1 cellular context compared by ENCODE assay signal in the genomic region with DNA sequence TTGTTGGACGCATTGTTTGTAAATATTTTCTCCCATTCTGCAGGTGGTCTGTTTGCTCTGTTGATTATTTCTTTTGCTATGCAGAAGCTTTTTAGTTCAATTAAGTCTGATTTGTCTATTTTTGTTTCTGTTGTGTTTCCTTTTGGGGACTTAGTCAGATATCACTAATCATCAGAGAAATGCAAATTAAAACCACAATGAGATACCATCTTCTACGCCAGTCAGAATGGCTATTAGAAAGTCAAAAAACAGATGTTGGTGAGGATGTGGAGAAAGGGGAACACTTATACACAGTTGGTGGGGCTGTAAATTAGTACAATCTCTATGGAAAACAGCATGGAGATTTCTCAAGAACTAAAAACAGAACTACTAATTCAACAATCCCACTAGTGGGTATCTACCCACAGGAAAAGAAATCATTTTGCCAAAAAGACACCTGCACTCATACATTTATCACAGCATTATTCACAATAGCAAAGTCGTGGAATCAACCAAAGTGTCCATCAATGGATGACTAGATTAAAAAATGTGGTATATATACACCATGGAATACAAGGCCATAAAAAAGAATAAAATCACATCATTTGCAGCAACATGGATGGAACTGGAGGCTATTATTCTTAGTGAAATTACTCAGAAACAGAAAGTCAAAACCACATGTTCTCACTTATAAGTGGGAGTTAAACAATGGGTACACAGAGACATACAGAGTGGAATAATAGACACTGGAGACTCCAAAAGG.
TF ChIP-seq lines count a peak whose summit lies in the region.

No MANE protein-coding gene starts in this region.

TF ChIP-seq in GM12878, 131 proteins besides CTCF, POLR2A, EP300 and RAD21 (continued from another document and continues in another):
- TF ChIP-seq RUNX3 (IDR thresholded peaks at IDR 0.05; ENCODE audit: low read length) (peak; percentile 88), CBX3 (IDR thresholded peaks at IDR 0.05; ENCODE audit: borderline replicate concordance, low read depth) (no peak), CHD1 (IDR thresholded peaks at IDR 0.05; ENCODE audit: low read depth, low read length) (no peak), ZNF207 (IDR thresholded peaks at IDR 0.05; ENCODE audit: borderline replicate concordance) (0 out of 2 replicates have a peak, but pooled peaks have one; percentile 34), ZBED1 (IDR thresholded peaks at IDR 0.05; ENCODE audit: borderline replicate concordance) (no peak), NR2C2 (IDR thresholded peaks at IDR 0.05; ENCODE audit: borderline replicate concordance, control insufficient read depth, insufficient read length, low read depth) (no peak), ETV6 (conservative IDR thresholded peaks at IDR 0.05 in 1 of 2, IDR thresholded peaks at IDR 0.05 in 1 of 2; ENCODE audit: borderline replicate concordance in 1 of 2, low read depth in 1 of 2) (no peak), SPI1 (IDR thresholded peaks at IDR 0.05; ENCODE audit: borderline replicate concordance, insufficient read depth, low read depth, low read length) (peak; percentile 63), JUNB (IDR thresholded peaks at IDR 0.05) (peak; percentile 59; the same call in 1 of the 2 replicates), FOXK2 (IDR thresholded peaks at IDR 0.05) (no peak), ZNF384 (IDR thresholded peaks at IDR 0.05; ENCODE audit: borderline replicate concordance, low read depth, low read length) (no peak), ATF7 (IDR thresholded peaks at IDR 0.05; ENCODE audit: low read depth) (peak; percentile 64), SMAD5 (IDR thresholded peaks at IDR 0.05; ENCODE audit: low read depth) (no peak), HDGF (IDR thresholded peaks at IDR 0.05) (no peak), RB1 (IDR thresholded peaks at IDR 0.05; ENCODE audit: borderline replicate concordance) (no peak), CBFB (IDR thresholded peaks at IDR 0.05; ENCODE audit: low read depth) (peak; percentile 39; the same call in 1 of the 2 replicates), NR2F1 (conservative IDR thresholded peaks at IDR 0.05) (peak; percentile 77), NBN (IDR thresholded peaks at IDR 0.05) (peak; percentile 70; the same call in 1 of the 2 replicates), POU2F2 (IDR thresholded peaks at IDR 0.05; ENCODE audit: borderline replicate concordance, low read depth, low read length) (peak; percentile 96), PML (IDR thresholded peaks at IDR 0.05; ENCODE audit: low read length) (no peak), ZNF274 (IDR thresholded peaks at IDR 0.05; ENCODE audit: insufficient read depth, insufficient read length) (no peak), SMC3 (IDR thresholded peaks at IDR 0.05; ENCODE audit: borderline replicate concordance, low read length) (no peak), MYC (IDR thresholded peaks at IDR 0.05; ENCODE audit: insufficient read depth, insufficient read length, insufficient replicate concordance, low read length, severe bottlenecking) (no peak), CREM (IDR thresholded peaks at IDR 0.05; ENCODE audit: low read depth) (peak; percentile 53; the same call in 1 of the 2 replicates), SUPT20H (IDR thresholded peaks at IDR 0.05; ENCODE audit: borderline replicate concordance, control insufficient read depth, low read depth, low read length) (no peak), JUND (IDR thresholded peaks at IDR 0.05; ENCODE audit: low read depth, low read length) (peak; percentile 46; the same call in 1 of the 2 replicates), ZNF24 (IDR thresholded peaks at IDR 0.05) (0 out of 2 replicates have a peak, but pooled peaks have one; percentile 64), NR2C1 (IDR thresholded peaks at IDR 0.05) (no peak), CHD4 (IDR thresholded peaks at IDR 0.05) (no peak), KAT2A (conservative IDR thresholded peaks at IDR 0.05; ENCODE audit: control insufficient read depth, low read depth, low read length) (no peak), ESRRA (IDR thresholded peaks at IDR 0.05; ENCODE audit: low read length) (no peak), IKZF2 (IDR thresholded peaks at IDR 0.05) (peak; percentile 89 to 92), BMI1 (IDR thresholded peaks at IDR 0.05; ENCODE audit: borderline replicate concordance) (peak; percentile 43; the same call in 1 of the 2 replicates)
- TF ChIP-seq, protein P1, sequence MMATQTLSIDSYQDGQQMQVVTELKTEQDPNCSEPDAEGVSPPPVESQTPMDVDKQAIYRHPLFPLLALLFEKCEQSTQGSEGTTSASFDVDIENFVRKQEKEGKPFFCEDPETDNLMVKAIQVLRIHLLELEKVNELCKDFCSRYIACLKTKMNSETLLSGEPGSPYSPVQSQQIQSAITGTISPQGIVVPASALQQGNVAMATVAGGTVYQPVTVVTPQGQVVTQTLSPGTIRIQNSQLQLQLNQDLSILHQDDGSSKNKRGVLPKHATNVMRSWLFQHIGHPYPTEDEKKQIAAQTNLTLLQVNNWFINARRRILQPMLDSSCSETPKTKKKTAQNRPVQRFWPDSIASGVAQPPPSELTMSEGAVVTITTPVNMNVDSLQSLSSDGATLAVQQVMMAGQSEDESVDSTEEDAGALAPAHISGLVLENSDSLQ (IDR thresholded peaks at IDR 0.05): peak; percentile 61
- TF ChIP-seq, protein P2, sequence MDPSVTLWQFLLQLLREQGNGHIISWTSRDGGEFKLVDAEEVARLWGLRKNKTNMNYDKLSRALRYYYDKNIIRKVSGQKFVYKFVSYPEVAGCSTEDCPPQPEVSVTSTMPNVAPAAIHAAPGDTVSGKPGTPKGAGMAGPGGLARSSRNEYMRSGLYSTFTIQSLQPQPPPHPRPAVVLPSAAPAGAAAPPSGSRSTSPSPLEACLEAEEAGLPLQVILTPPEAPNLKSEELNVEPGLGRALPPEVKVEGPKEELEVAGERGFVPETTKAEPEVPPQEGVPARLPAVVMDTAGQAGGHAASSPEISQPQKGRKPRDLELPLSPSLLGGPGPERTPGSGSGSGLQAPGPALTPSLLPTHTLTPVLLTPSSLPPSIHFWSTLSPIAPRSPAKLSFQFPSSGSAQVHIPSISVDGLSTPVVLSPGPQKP (IDR thresholded peaks at IDR 0.05; ENCODE audit: low read depth, low read length): no peak
- TF ChIP-seq, protein P3, sequence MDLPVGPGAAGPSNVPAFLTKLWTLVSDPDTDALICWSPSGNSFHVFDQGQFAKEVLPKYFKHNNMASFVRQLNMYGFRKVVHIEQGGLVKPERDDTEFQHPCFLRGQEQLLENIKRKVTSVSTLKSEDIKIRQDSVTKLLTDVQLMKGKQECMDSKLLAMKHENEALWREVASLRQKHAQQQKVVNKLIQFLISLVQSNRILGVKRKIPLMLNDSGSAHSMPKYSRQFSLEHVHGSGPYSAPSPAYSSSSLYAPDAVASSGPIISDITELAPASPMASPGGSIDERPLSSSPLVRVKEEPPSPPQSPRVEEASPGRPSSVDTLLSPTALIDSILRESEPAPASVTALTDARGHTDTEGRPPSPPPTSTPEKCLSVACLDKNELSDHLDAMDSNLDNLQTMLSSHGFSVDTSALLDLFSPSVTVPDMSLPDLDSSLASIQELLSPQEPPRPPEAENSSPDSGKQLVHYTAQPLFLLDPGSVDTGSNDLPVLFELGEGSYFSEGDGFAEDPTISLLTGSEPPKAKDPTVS (IDR thresholded peaks at IDR 0.05; ENCODE audit: low read depth, low read length): no peak
- TF ChIP-seq, protein P4, sequence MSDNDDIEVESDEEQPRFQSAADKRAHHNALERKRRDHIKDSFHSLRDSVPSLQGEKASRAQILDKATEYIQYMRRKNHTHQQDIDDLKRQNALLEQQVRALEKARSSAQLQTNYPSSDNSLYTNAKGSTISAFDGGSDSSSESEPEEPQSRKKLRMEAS (IDR thresholded peaks at IDR 0.05; ENCODE audit: low read depth, low read length): no peak
- TF ChIP-seq, protein P5, sequence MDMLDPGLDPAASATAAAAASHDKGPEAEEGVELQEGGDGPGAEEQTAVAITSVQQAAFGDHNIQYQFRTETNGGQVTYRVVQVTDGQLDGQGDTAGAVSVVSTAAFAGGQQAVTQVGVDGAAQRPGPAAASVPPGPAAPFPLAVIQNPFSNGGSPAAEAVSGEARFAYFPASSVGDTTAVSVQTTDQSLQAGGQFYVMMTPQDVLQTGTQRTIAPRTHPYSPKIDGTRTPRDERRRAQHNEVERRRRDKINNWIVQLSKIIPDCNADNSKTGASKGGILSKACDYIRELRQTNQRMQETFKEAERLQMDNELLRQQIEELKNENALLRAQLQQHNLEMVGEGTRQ (IDR thresholded peaks at IDR 0.05; ENCODE audit: borderline replicate concordance, low read depth, low read length): no peak
- TF ChIP-seq, protein P6, sequence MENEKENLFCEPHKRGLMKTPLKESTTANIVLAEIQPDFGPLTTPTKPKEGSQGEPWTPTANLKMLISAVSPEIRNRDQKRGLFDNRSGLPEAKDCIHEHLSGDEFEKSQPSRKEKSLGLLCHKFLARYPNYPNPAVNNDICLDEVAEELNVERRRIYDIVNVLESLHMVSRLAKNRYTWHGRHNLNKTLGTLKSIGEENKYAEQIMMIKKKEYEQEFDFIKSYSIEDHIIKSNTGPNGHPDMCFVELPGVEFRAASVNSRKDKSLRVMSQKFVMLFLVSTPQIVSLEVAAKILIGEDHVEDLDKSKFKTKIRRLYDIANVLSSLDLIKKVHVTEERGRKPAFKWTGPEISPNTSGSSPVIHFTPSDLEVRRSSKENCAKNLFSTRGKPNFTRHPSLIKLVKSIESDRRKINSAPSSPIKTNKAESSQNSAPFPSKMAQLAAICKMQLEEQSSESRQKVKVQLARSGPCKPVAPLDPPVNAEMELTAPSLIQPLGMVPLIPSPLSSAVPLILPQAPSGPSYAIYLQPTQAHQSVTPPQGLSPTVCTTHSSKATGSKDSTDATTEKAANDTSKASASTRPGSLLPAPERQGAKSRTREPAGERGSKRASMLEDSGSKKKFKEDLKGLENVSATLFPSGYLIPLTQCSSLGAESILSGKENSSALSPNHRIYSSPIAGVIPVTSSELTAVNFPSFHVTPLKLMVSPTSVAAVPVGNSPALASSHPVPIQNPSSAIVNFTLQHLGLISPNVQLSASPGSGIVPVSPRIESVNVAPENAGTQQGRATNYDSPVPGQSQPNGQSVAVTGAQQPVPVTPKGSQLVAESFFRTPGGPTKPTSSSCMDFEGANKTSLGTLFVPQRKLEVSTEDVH (IDR thresholded peaks at IDR 0.05; ENCODE audit: low read depth, partially characterized antibody): no peak
- TF ChIP-seq, protein P7, sequence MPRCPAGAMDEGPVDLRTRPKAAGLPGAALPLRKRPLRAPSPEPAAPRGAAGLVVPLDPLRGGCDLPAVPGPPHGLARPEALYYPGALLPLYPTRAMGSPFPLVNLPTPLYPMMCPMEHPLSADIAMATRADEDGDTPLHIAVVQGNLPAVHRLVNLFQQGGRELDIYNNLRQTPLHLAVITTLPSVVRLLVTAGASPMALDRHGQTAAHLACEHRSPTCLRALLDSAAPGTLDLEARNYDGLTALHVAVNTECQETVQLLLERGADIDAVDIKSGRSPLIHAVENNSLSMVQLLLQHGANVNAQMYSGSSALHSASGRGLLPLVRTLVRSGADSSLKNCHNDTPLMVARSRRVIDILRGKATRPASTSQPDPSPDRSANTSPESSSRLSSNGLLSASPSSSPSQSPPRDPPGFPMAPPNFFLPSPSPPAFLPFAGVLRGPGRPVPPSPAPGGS (IDR thresholded peaks at IDR 0.05; ENCODE audit: borderline replicate concordance, insufficient read depth, low read depth, low read length, poor library complexity, severe bottlenecking): no peak
- TF ChIP-seq, protein P8, sequence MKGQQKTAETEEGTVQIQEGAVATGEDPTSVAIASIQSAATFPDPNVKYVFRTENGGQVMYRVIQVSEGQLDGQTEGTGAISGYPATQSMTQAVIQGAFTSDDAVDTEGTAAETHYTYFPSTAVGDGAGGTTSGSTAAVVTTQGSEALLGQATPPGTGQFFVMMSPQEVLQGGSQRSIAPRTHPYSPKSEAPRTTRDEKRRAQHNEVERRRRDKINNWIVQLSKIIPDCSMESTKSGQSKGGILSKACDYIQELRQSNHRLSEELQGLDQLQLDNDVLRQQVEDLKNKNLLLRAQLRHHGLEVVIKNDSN (IDR thresholded peaks at IDR 0.05; ENCODE audit: borderline replicate concordance, extremely low read length, insufficient read depth, low read depth, low read length): no peak
- TF ChIP-seq, protein P9, sequence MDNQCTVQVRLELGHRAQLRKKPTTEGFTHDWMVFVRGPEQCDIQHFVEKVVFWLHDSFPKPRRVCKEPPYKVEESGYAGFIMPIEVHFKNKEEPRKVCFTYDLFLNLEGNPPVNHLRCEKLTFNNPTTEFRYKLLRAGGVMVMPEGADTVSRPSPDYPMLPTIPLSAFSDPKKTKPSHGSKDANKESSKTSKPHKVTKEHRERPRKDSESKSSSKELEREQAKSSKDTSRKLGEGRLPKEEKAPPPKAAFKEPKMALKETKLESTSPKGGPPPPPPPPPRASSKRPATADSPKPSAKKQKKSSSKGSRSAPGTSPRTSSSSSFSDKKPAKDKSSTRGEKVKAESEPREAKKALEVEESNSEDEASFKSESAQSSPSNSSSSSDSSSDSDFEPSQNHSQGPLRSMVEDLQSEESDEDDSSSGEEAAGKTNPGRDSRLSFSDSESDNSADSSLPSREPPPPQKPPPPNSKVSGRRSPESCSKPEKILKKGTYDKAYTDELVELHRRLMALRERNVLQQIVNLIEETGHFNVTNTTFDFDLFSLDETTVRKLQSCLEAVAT (IDR thresholded peaks at IDR 0.05): peak; percentile 68; the same call in 1 of the 2 replicates
- TF ChIP-seq, protein P10, sequence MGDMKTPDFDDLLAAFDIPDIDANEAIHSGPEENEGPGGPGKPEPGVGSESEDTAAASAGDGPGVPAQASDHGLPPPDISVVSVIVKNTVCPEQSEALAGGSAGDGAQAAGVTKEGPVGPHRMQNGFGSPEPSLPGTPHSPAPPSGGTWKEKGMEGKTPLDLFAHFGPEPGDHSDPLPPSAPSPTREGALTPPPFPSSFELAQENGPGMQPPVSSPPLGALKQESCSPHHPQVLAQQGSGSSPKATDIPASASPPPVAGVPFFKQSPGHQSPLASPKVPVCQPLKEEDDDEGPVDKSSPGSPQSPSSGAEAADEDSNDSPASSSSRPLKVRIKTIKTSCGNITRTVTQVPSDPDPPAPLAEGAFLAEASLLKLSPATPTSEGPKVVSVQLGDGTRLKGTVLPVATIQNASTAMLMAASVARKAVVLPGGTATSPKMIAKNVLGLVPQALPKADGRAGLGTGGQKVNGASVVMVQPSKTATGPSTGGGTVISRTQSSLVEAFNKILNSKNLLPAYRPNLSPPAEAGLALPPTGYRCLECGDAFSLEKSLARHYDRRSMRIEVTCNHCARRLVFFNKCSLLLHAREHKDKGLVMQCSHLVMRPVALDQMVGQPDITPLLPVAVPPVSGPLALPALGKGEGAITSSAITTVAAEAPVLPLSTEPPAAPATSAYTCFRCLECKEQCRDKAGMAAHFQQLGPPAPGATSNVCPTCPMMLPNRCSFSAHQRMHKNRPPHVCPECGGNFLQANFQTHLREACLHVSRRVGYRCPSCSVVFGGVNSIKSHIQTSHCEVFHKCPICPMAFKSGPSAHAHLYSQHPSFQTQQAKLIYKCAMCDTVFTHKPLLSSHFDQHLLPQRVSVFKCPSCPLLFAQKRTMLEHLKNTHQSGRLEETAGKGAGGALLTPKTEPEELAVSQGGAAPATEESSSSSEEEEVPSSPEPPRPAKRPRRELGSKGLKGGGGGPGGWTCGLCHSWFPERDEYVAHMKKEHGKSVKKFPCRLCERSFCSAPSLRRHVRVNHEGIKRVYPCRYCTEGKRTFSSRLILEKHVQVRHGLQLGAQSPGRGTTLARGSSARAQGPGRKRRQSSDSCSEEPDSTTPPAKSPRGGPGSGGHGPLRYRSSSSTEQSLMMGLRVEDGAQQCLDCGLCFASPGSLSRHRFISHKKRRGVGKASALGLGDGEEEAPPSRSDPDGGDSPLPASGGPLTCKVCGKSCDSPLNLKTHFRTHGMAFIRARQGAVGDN (IDR thresholded peaks at IDR 0.05): no peak
